ENCODE assay signal across 8 cellular contexts in the genomic region with DNA sequence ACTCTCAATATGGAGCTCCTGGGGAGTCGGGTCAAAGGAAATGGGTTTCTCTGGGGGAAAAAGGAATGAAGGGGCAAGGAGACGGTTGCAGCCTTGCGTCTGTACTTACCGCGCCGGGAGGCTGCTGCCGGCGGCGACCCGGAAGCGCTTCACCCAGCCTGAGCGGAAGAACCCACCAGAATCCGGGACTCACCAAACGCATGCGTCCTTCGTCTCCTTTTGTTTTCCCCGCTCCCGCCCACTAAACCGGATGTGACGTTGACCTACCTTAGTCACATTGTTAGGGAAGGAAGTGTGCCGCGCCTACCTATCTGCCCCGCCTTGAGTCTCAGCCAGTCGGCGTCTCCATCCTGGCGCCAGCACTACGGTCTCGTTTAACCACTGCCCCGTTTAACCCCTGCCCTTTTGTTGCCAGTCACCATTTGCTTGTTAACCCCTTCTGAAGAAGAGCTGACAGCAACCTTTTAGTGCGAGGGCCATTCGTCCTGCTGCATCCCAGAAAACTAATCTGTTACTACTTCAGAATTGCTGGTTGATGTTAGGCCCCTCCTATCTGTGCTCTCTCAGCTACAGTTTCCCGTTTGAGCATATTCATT. TPM values are rescaled to one million over a fixed set of nuclear protein-coding genes. Genes with fewer than 3 reads are reported as not detected.
DNase-seq lines count a peak whose midpoint lies in the region; ATAC-seq and TF ChIP-seq lines count a peak whose summit lies in the region.

A gene (minus strand): TSS at position 155 of the 596 bp plus-strand sequence. CDS start 1,419 bp downstream, outside the sequence.

- TF ChIP-seq CTCF in C4-2B (conservative IDR thresholded peaks at IDR 0.05) = no peak
- peak in 18 of 56 donors; percentile 4 to 38 (median 20) for TF ChIP-seq CTCF in dorsolateral prefrontal cortex (IDR thresholded peaks at IDR 0.05 in 54 of 56, conservative IDR thresholded peaks at IDR 0.05 in 2 of 56; ENCODE audit: low read depth in 1 of 56, partially characterized antibody in 56 of 56)
- TF ChIP-seq CTCF in right lobe of liver (IDR thresholded peaks at IDR 0.05) = no peak

- DNase-seq in NCI-H82 (lab: John Stamatoyannopoulos, UW) (peak; percentile 99), dorsolateral prefrontal cortex (peak; percentile 84 to 96 (median 94)), right lobe of liver (peak; percentile 94 to 99 (median 98))
- DNase-seq in activated CD4-positive, alpha-beta memory T cell treated with anti-CD3 and anti-CD28 coated beads for 36 hours = peak; percentile 100
- DNase-seq in stimulated activated CD4-positive, alpha-beta T cell treated with anti-CD3 and anti-CD28 coated beads, Interleukin-4, amount 100 ng/mL, for 4 hours = peak; percentile 93 to 100

- peak within 1 kb of the TSS; percentile 82 for H3K27ac ChIP-seq in C4-2B
- peak within 1 kb of the TSS; percentile 94 to 100 (median 98) for H3K27ac ChIP-seq in dorsolateral prefrontal cortex
- peak within 1 kb of the TSS; percentile 96 to 98 (median 96) for H3K27ac ChIP-seq in right lobe of liver

- H3K9me3 ChIP-seq in right lobe of liver = no peaks in the 10 kb centered on the region

- H3K4me1 ChIP-seq in right lobe of liver = peaks cover 0 to 4% (median 1%) of the 10 kb centered on the region in 4 donors

- peak within 1 kb of the TSS; percentile 62 to 100 (median 78) for H3K4me3 ChIP-seq in dorsolateral prefrontal cortex
- H3K4me3 ChIP-seq in right lobe of liver = peak within 1 kb of the TSS; percentile 61 to 73 (median 69)

- peaks cover 18% of the 10 kb centered on the region for H3K4me1 Mint-ChIP-seq in activated CD4-positive, alpha-beta memory T cell treated with anti-CD3 and anti-CD28 coated beads for 36 hours (ENCODE audit: low read depth)

- H3K36me3 Mint-ChIP-seq in activated CD4-positive, alpha-beta memory T cell treated with anti-CD3 and anti-CD28 coated beads for 36 hours = peaks cover 7% of the 10 kb centered on the region

- H3K9me3 Mint-ChIP-seq in activated CD4-positive, alpha-beta memory T cell treated with anti-CD3 and anti-CD28 coated beads for 36 hours = no peaks in the 10 kb centered on the region

- peak within 1 kb of the TSS; percentile 93 for H3K4me3 Mint-ChIP-seq in activated CD4-positive, alpha-beta memory T cell treated with anti-CD3 and anti-CD28 coated beads for 36 hours

- TF ChIP-seq POLR2A in right lobe of liver (IDR thresholded peaks at IDR 0.05) = peak; percentile 88

- no peaks in the 10 kb centered on the region for H3K27me3 Mint-ChIP-seq in activated CD4-positive, alpha-beta memory T cell treated with anti-CD3 and anti-CD28 coated beads for 36 hours

- 2% methylated on average over 14 of the region's 32 CpGs for WGBS in right lobe of liver (ENCODE audit: insufficient coverage, low coverage, low lambda C conversion rate, missing lambda C conversion rate)

- CTCF ChIA-PET in activated CD4-positive, alpha-beta memory T cell treated with anti-CD3 and anti-CD28 coated beads for 36 hours (lab: Charles Lee) = interaction anchor here (0.6 to 2.9 kb wide), 5 partner anchors 22 to 105 kb away, joined by 3 to 19 read pairs (median 5); no protein-coding TSS in a partner anchor

- H3K27me3 ChIP-seq in dorsolateral prefrontal cortex = no peaks in the 10 kb centered on the region
- H3K27me3 ChIP-seq in right lobe of liver = no peaks in the 10 kb centered on the region

- H3K27ac Mint-ChIP-seq in activated CD4-positive, alpha-beta memory T cell treated with anti-CD3 and anti-CD28 coated beads for 36 hours = peak within 1 kb of the TSS; percentile 100

- POLR2A ChIA-PET in activated CD4-positive, alpha-beta memory T cell treated with anti-CD3 and anti-CD28 coated beads for 36 hours (lab: Charles Lee) = interaction anchor here (0.7 to 1.9 kb wide), 6 partner anchors 9 to 184 kb away, joined by 3 to 9 read pairs (median 4); a partner anchor contains a TSS

- no peaks in the 10 kb centered on the region for H3K36me3 ChIP-seq in right lobe of liver

- ATAC-seq in GM19397 (IDR thresholded peaks at IDR 0.05; ENCODE audit: unreplicated experiment) = peak; percentile 74
- ATAC-seq in HG03571 (IDR thresholded peaks at IDR 0.05; ENCODE audit: unreplicated experiment) = peak; percentile 63
- ATAC-seq in right lobe of liver = peak; percentile 89 to 91 (median 90)

- intact Hi-C loops in activated CD4-positive, alpha-beta memory T cell treated with anti-CD3 and anti-CD28 coated beads for 36 hours (cut with micrococcal nuclease) = loop anchor here (1.0 to 2.0 kb wide), 7 partner anchors 9 to 322 kb away; a partner anchor contains a TSS
- intact Hi-C loops in dorsolateral prefrontal cortex (cut with DNase I) = loop anchor here (1.0 to 5.0 kb wide), 5 partner anchors 9 to 320 kb away; a partner anchor contains a TSS
- intact Hi-C loops in right lobe of liver (cut with DNase I) = no loop called here

RNA-seq across cellular contexts. Expression of the gene that starts here (rescaled TPM):
- 10 to 100 TPM; 62.6 to 64.2 TPM for total RNA-seq in activated CD4-positive, alpha-beta memory T cell treated with anti-CD3 and anti-CD28 coated beads for 36 hours
- 10 to 100 TPM; 28.2 to 59.0 (median 40.8) TPM for total RNA-seq in dorsolateral prefrontal cortex
- total RNA-seq in right lobe of liver = 10 to 100 TPM; 11.8 to 17.0 (median 14.2) TPM

Comparison
In these comparisons a context has a peak if more than half of its experiments do, and no peak if none do; other contexts are left out.
1. Peak in every context shown above with its lines: DNase-seq, ATAC-seq, H3K4me3 ChIP-seq and H3K27ac ChIP-seq.
2. intact Hi-C loops: an anchor here in activated CD4-positive, alpha-beta memory T cell treated with anti-CD3 and anti-CD28 coated beads for 36 hours (1.0 to 2.0 kb wide) and dorsolateral prefrontal cortex (1.0 to 5.0 kb wide); none called in right lobe of liver.